ENCODE assay signal across 12 cellular contexts in genomic region chrX:23228454-23228853, GRCh38.
"Had no signal": no experiment of that assay in that cellular context is flagged by ENCODE, and none has a peak within 500 bp of the region (broad histone marks: within the 10 kb centered on the region; RNA-seq: fewer than 3 reads in every experiment).

No MANE protein-coding gene starts in this region.

- H3K36me3 Mint-ChIP-seq: neural progenitor cell; stimulated activated effector memory CD8-positive, alpha-beta T cell treated with anti-CD3 and anti-CD28 coated beads, Interleukin-12 subunit alpha, Interleukin-12 subunit beta, amount 100 ng/mL, for 72 hours had no signal

- H3K4me1 Mint-ChIP-seq: stimulated activated effector memory CD8-positive, alpha-beta T cell treated with anti-CD3 and anti-CD28 coated beads, Interleukin-12 subunit alpha, Interleukin-12 subunit beta, amount 100 ng/mL, for 72 hours had no signal

- ATAC-seq: stimulated activated effector memory CD8-positive, alpha-beta T cell treated with anti-CD3 and anti-CD28 coated beads, Interleukin-12 subunit alpha, Interleukin-12 subunit beta, amount 100 ng/mL, for 72 hours had no signal

- H3K9me3 Mint-ChIP-seq: neural progenitor cell had no signal

- H3K27ac ChIP-seq: esophagus muscularis mucosa, hepatocyte, left ventricle myocardium inferior, neural progenitor cell, ovary had no signal

- H3K9me3 ChIP-seq: esophagus muscularis mucosa, left ventricle myocardium inferior, ovary had no signal

- DNase-seq: activated CD4-positive, alpha-beta T cell treated with anti-CD3 and anti-CD28 coated beads, Interleukin-2, amount 50 U/mL, for 1 hour; activated effector memory CD4-positive, alpha-beta T cell treated with Interleukin-2 at 50 U/mL for 16 hours; activated naive CD4-positive, alpha-beta T cell treated with anti-CD3 and anti-CD28 coated beads, Interleukin-2, amount 50 U/mL, for 16 hours; activated T-cell treated with anti-CD3 and anti-CD28 coated beads for 4 hours; left ventricle myocardium inferior; ovary; SW 1271 had no signal

- H3K4me3 ChIP-seq: cardiac muscle cell, esophagus muscularis mucosa, hepatocyte, left ventricle myocardium inferior, neural progenitor cell, ovary had no signal

- H3K36me3 ChIP-seq: cardiac muscle cell, esophagus muscularis mucosa, left ventricle myocardium inferior, neural progenitor cell, ovary had no signal

- H3K4me1 ChIP-seq: esophagus muscularis mucosa, left ventricle myocardium inferior had no signal

- H3K27ac Mint-ChIP-seq: neural progenitor cell; stimulated activated effector memory CD8-positive, alpha-beta T cell treated with anti-CD3 and anti-CD28 coated beads, Interleukin-12 subunit alpha, Interleukin-12 subunit beta, amount 100 ng/mL, for 72 hours had no signal

- H3K4me3 Mint-ChIP-seq: neural progenitor cell; stimulated activated effector memory CD8-positive, alpha-beta T cell treated with anti-CD3 and anti-CD28 coated beads, Interleukin-12 subunit alpha, Interleukin-12 subunit beta, amount 100 ng/mL, for 72 hours had no signal
